In genomic region chr17:59267776-59268175, GRCh38 we compare ENCODE assay signal across 10 cellular contexts.
"Had no signal": no experiment of that assay in that cellular context is flagged by ENCODE, and none has a peak within 500 bp of the region (broad histone marks: within the 10 kb centered on the region; RNA-seq: fewer than 3 reads in every experiment).

No MANE protein-coding gene starts in this region.

- FAIRE-seq: H1, H54 had no signal

- H3K4me1 Mint-ChIP-seq: GM23338, H9 had no signal

- DNase-seq: GM23248, GOT3, H7, H9, HCEC 1CT, HFFc6 had no signal

- ATAC-seq: GM23338, HCT116 had no signal

- H3K4me2 ChIP-seq: GM23338 had no signal

- H3K9me3 Mint-ChIP-seq: GM23338, H9, HFFc6 had no signal

- H3K27ac Mint-ChIP-seq: GM23338, H9, HFFc6 had no signal

- H3K4me3 ChIP-seq: GM23248, GM23338 had no signal

- H3K27ac ChIP-seq: GM23248 had no signal

- H3K4me3 Mint-ChIP-seq: GM23338, H9, HFFc6 had no signal
